Comparison of ENCODE assay signal across 8 cellular contexts in genomic region chr17:51164911-51165679, GRCh38. TPM values are rescaled to one million over a fixed set of nuclear protein-coding genes. Genes with fewer than 3 reads are reported as not detected.
DNase-seq lines count a peak whose midpoint lies in the region; ATAC-seq and TF ChIP-seq lines count a peak whose summit lies in the region.

No MANE protein-coding gene starts in this region.

- H3K9me3 ChIP-seq in iPS-20b (ENCODE audit: insufficient read depth, low read depth, low read length) (no peaks in the 10 kb centered on the region), stomach (no peaks in the 10 kb centered on the region)

- no peak overlapping the region for H3K27ac ChIP-seq in ACC112 (ENCODE audit: low read depth, low read length)
- H3K27ac ChIP-seq in iPS-20b (ENCODE audit: low read length), result no peak overlapping the region
- H3K27ac ChIP-seq in stomach, result peak overlapping the region; percentile 80 to 95 (median 95)

- peaks cover 26% of the 10 kb centered on the region for H3K79me2 ChIP-seq in ACC112 (ENCODE audit: control insufficient read depth, insufficient read depth, low read length, unreplicated experiment)

- H3K36me3 ChIP-seq in ACC112 (ENCODE audit: insufficient read depth, low read length) (peaks cover 19% of the 10 kb centered on the region), iPS-20b (ENCODE audit: insufficient read depth, low read depth, low read length) (peaks cover 58% of the 10 kb centered on the region), stomach (peaks cover 26 to 56% (median 54%) of the 10 kb centered on the region in 4 donors)

- 51 to 68% (median 53%) methylated on average over 12 to 16 of the region's 16 CpGs for WGBS in stomach, 5 donors

- TF ChIP-seq EP300 in stomach (IDR thresholded peaks at IDR 0.05), result no peak

- H3K4me3 ChIP-seq in ACC112 (ENCODE audit: low read depth, low read length) (peak overlapping the region; percentile 89), HFF-Myc (replicated peaks; ENCODE audit: low read depth, low read length) (peak overlapping the region; percentile 95), iPS-20b (ENCODE audit: low read length) (peak overlapping the region; percentile 99), stomach (peak overlapping the region; percentile 77 to 97 (median 94))

- no peak overlapping the region for H2AFZ ChIP-seq in ACC112 (ENCODE audit: low read length, unreplicated experiment)

- H3K27me3 ChIP-seq in ACC112 (ENCODE audit: insufficient read depth, low read length) (no peaks in the 10 kb centered on the region), iPS-20b (ENCODE audit: insufficient read depth, low read length) (no peaks in the 10 kb centered on the region), stomach (no peaks in the 10 kb centered on the region)

- H3K36me3 Mint-ChIP-seq in activated T-cell treated with anti-CD3 and anti-CD28 coated beads, Interleukin-2, amount 50 U/mL, for 72 hours (ENCODE audit: insufficient read depth in 2 of 2), result peaks cover 17 to 27% of the 10 kb centered on the region in 2 donors

- peak overlapping the region; percentile 86 to 89 for H3K4me3 Mint-ChIP-seq in activated T-cell treated with anti-CD3 and anti-CD28 coated beads, Interleukin-2, amount 50 U/mL, for 72 hours

- TF ChIP-seq CTCF in HFF-Myc (IDR thresholded peaks at IDR 0.05; ENCODE audit: low read depth, low read length, missing control alignments) (no peak), stomach (IDR thresholded peaks at IDR 0.05) (no peak)

- H3K27me3 Mint-ChIP-seq in activated T-cell treated with anti-CD3 and anti-CD28 coated beads, Interleukin-2, amount 50 U/mL, for 72 hours (ENCODE audit: low read depth), result no peaks in the 10 kb centered on the region

- no peak for TF ChIP-seq POLR2A in stomach (IDR thresholded peaks at IDR 0.05)

- H3K4me1 ChIP-seq in ACC112 (ENCODE audit: control insufficient read depth, insufficient read depth, low read length, unreplicated experiment) (peaks cover 22% of the 10 kb centered on the region), iPS-20b (ENCODE audit: insufficient read depth, low read length) (0 out of 2 replicates have a peak, but pooled peaks cover 4% of the 10 kb centered on the region), stomach (peaks cover 9 to 27% (median 23%) of the 10 kb centered on the region in 4 donors)

- peaks cover 47% of the 10 kb centered on the region for H3K4me1 Mint-ChIP-seq in activated T-cell treated with anti-CD3 and anti-CD28 coated beads, Interleukin-2, amount 50 U/mL, for 72 hours (ENCODE audit: low read depth)

- DNase-seq in HFF-Myc (ENCODE audit: extremely low read depth, low read depth) (no peak), stomach (no peak), SIG-M5 treated with dmso at 0.1 percent for 504 hours (lab: John Stamatoyannopoulos, UW; ENCODE audit: unreplicated experiment) (no peak)
- DNase-seq in activated T-cell treated with anti-CD3 and anti-CD28 coated beads, Interleukin-2, amount 50 U/mL, for 72 hours, result peak in 1 of 2 donors; percentile 8

- intact Hi-C loops in stomach (cut with DNase I; ENCODE audit: low total_unique reads), result no loop called here

- no peaks in the 10 kb centered on the region for H3K9me3 Mint-ChIP-seq in activated T-cell treated with anti-CD3 and anti-CD28 coated beads, Interleukin-2, amount 50 U/mL, for 72 hours

- no peak for ATAC-seq in activated T-cell treated with anti-CD3 and anti-CD28 coated beads, Interleukin-2, amount 50 U/mL, for 72 hours (replicated peaks in 1 of 2)
- no peak for ATAC-seq in HG03135 (IDR thresholded peaks at IDR 0.05; ENCODE audit: unreplicated experiment)
- no peak for ATAC-seq in GM21390 (IDR thresholded peaks at IDR 0.05; ENCODE audit: unreplicated experiment)

- H3K9ac ChIP-seq in iPS-20b (ENCODE audit: low read depth, low read length), result peak overlapping the region; percentile 89; the same call in 1 of the 2 replicates

- peak overlapping the region; percentile 97 for H3K27ac Mint-ChIP-seq in activated T-cell treated with anti-CD3 and anti-CD28 coated beads, Interleukin-2, amount 50 U/mL, for 72 hours

RNA-seq across cellular contexts. Expression of gene NME2, which starts 1.1 kb away (rescaled TPM):
- 100 to 1,000 TPM; 548 to 602 TPM for total RNA-seq in activated T-cell treated with anti-CD3 and anti-CD28 coated beads, Interleukin-2, amount 50 U/mL, for 72 hours
- 100 to 1,000 TPM; 127 to 311 (median 264) TPM for total RNA-seq in stomach
- 100 to 1,000 TPM; 754 to 877 (median 797) TPM for polyA plus RNA-seq in stomach

RNA-seq across cellular contexts. Expression of gene NME1, which starts 11.7 kb away (rescaled TPM):
- total RNA-seq in activated T-cell treated with anti-CD3 and anti-CD28 coated beads, Interleukin-2, amount 50 U/mL, for 72 hours, result 10 to 100 TPM; 88.2 to 96.0 TPM
- 10 to 100 TPM in 2 of 5 donors, 1 to 10 TPM in 2, not detected in 1; 2.2 to 44.1 (median 18.0) TPM for total RNA-seq in stomach
- 100 to 1,000 TPM in 2 of 3 donors, 10 to 100 TPM in 1; 52.4 to 135 (median 126) TPM for polyA plus RNA-seq in stomach

RNA-seq across cellular contexts. Expression of gene SPAG9, which starts 44.4 kb away (rescaled TPM):
- 10 to 100 TPM; 55.0 to 69.8 TPM for total RNA-seq in activated T-cell treated with anti-CD3 and anti-CD28 coated beads, Interleukin-2, amount 50 U/mL, for 72 hours
- total RNA-seq in stomach, result 100 to 1,000 TPM in 2 of 5 donors, 10 to 100 TPM in 3; 52.7 to 209 (median 63.1) TPM
- 10 to 100 TPM; 10.2 to 13.6 (median 11.9) TPM for polyA plus RNA-seq in stomach

Comparison
In these comparisons a context has a peak if more than half of its experiments do, and no peak if none do; other contexts are left out.
1. H3K27ac ChIP-seq: peak in stomach (5 of 5); none in ACC112 (single experiment) and iPS-20b (single experiment).
2. Peak in every context shown above with its lines, with median percentiles within 50 percentile points of each other: H3K4me3 ChIP-seq.